Comparison of ENCODE assay signal across 20 cellular contexts in genomic region chr1:170558731-170559130, GRCh38. TPM values are rescaled to one million over a fixed set of nuclear protein-coding genes. Genes with fewer than 3 reads are reported as not detected.
A peak's percentile ranks its signal among the peaks of the same experiment; 100 is the strongest.
DNase-seq lines count a peak whose midpoint lies in the region; ATAC-seq and TF ChIP-seq lines count a peak whose summit lies in the region.
"Had no signal": no experiment of that assay in that cellular context is flagged by ENCODE, and none has a peak within 500 bp of the region (broad histone marks: within the 10 kb centered on the region; RNA-seq: fewer than 3 reads in every experiment).

No MANE protein-coding gene starts in this region.

- H3K4me2 ChIP-seq in SK-N-SH (no peak overlapping the region), hepatocyte (no peak overlapping the region)

- peaks cover 8% of the 10 kb centered on the region for H3K36me3 Mint-ChIP-seq in osteocyte (ENCODE audit: unreplicated experiment)

- H3K9me3 ChIP-seq in SK-N-SH (no peaks in the 10 kb centered on the region), left lung (peaks cover 0 to 22% of the 10 kb centered on the region in 2 donors), hepatocyte (ENCODE audit: low read depth) (no peaks in the 10 kb centered on the region)
- H3K9me3 ChIP-seq: BE2C had no signal

- H3K27me3 Mint-ChIP-seq in osteocyte (ENCODE audit: unreplicated experiment) = no peaks in the 10 kb centered on the region
- H3K27me3 Mint-ChIP-seq: CD4-positive, CD25-positive, alpha-beta regulatory T cell had no signal

- H3K27ac Mint-ChIP-seq in osteocyte (ENCODE audit: unreplicated experiment) = peak overlapping the region; percentile 38
- H3K27ac Mint-ChIP-seq: CD4-positive, CD25-positive, alpha-beta regulatory T cell; CD8-positive, alpha-beta memory T cell had no signal

- no peak for ATAC-seq in SK-N-SH treated with all-trans-retinoic acid at 6 μM for 48 hours
- ATAC-seq in left lung = no peak
- ATAC-seq: GM12878 had no signal

- DNase-seq in SK-N-SH = no peak
- DNase-seq in fibroblast of gingiva (ENCODE audit: low read depth) = peak; percentile 35
- no peak for DNase-seq in osteocyte (ENCODE audit: extremely low spot score, unreplicated experiment)
- DNase-seq in left lung = no peak
- no peak for DNase-seq in GM19238 (ENCODE audit: insufficient read length, low spot score)
- no peak for DNase-seq in hepatocyte (ENCODE audit: low spot score)
- DNase-seq: 8988T; BE2C; C1 segment of cervical spinal cord; CD4-positive, CD25-positive, alpha-beta regulatory T cell; CD8-positive, alpha-beta memory T cell; COR-L47; DMS 273 treated with DMSO at 0.1 percent for 48 hours; DMS53; DND-41; EL; GM23248; HCEC 1CT had no signal

- CTCF ChIA-PET in SK-N-SH (lab: Yijun Ruan, JAX) = no interaction called here

- POLR2A ChIA-PET in SK-N-SH (lab: Yijun Ruan, JAX) = interaction anchor here (0.5 kb wide), 1 partner anchor 831 kb away, joined by 3 read pairs; no protein-coding TSS in a partner anchor

- no peak overlapping the region for H3K27ac ChIP-seq in SK-N-SH (ENCODE audit: low read depth in 2 of 2, low read length in 1 of 2)
- H3K27ac ChIP-seq in left lung = no peak overlapping the region
- no peak overlapping the region for H3K27ac ChIP-seq in hepatocyte
- H3K27ac ChIP-seq: GM23248 had no signal

- peaks cover 13% of the 10 kb centered on the region for H3F3A ChIP-seq in SK-N-SH (replicated peaks; ENCODE audit: insufficient read depth)

- H2AFZ ChIP-seq in SK-N-SH (ENCODE audit: low read depth) (no peak overlapping the region), hepatocyte (no peak overlapping the region)
- H2AFZ ChIP-seq: GM23248 had no signal

- H3K79me2 ChIP-seq in SK-N-SH (ENCODE audit: insufficient read depth) (no peaks in the 10 kb centered on the region), hepatocyte (no peaks in the 10 kb centered on the region)

- no peak overlapping the region for H3K9ac ChIP-seq in SK-N-SH
- H3K9ac ChIP-seq: GM23248 had no signal

- intact Hi-C loops in left lung (cut with DNase I) = no loop called here

- TF ChIP-seq EP300 in SK-N-SH (IDR thresholded peaks at IDR 0.05; ENCODE audit: borderline replicate concordance in 1 of 2, low read depth in 1 of 2, low read length in 1 of 2) = no peak

- H3K9me3 Mint-ChIP-seq in osteocyte (ENCODE audit: unreplicated experiment) = peaks cover 10% of the 10 kb centered on the region

- 37% methylated on average over 5 of the region's 5 CpGs for WGBS in SK-N-SH (ENCODE audit: low lambda C conversion rate)
- 85% methylated on average over 5 of the region's 5 CpGs for WGBS in hepatocyte (ENCODE audit: low lambda C conversion rate, missing lambda C conversion rate)

- H4K20me1 ChIP-seq in SK-N-SH (ENCODE audit: insufficient read depth) (no peaks in the 10 kb centered on the region), hepatocyte (ENCODE audit: insufficient read depth, poor library complexity, severe bottlenecking) (no peaks in the 10 kb centered on the region)

- no peak overlapping the region for H3K4me3 ChIP-seq in SK-N-SH (ENCODE audit: low read depth in 2 of 2, low read length in 1 of 2)
- no peak overlapping the region for H3K4me3 ChIP-seq in left lung
- H3K4me3 ChIP-seq in hepatocyte = no peak overlapping the region
- H3K4me3 ChIP-seq: GM12878, GM23248 had no signal

- H3K36me3 ChIP-seq in SK-N-SH (replicated peaks in 1 of 2; ENCODE audit: control insufficient read depth in 1 of 2, insufficient read depth in 2 of 2, low read length in 1 of 2) = peaks cover under 1 to 13% of the 10 kb centered on the region in 2 experiments
- peaks cover 0 to 6% of the 10 kb centered on the region in 2 donors for H3K36me3 ChIP-seq in left lung
- H3K36me3 ChIP-seq in hepatocyte (replicated peaks; ENCODE audit: insufficient read depth, low read depth) = no peaks in the 10 kb centered on the region
- H3K36me3 ChIP-seq: BE2C had no signal

- H3K27me3 ChIP-seq in SK-N-SH (ENCODE audit: insufficient read depth) = no peaks in the 10 kb centered on the region
- H3K27me3 ChIP-seq in left lung = no peaks in the 10 kb centered on the region
- H3K27me3 ChIP-seq in hepatocyte = no peaks in the 10 kb centered on the region
- H3K27me3 ChIP-seq: BE2C had no signal

- H3K9me2 ChIP-seq in SK-N-SH (no peaks in the 10 kb centered on the region), hepatocyte (replicated peaks; ENCODE audit: insufficient read depth) (no peaks in the 10 kb centered on the region)

- TF ChIP-seq CTCF in SK-N-SH (IDR thresholded peaks at IDR 0.05) (no peak), osteocyte (IDR thresholded peaks at IDR 0.05) (no peak), left lung (IDR thresholded peaks at IDR 0.05) (no peak), hepatocyte (IDR thresholded peaks at IDR 0.05; ENCODE audit: poor library complexity) (no peak)

- TF ChIP-seq RAD21 in SK-N-SH (IDR thresholded peaks at IDR 0.05; ENCODE audit: low read length) = no peak

- peaks cover 8 to 16% of the 10 kb centered on the region in 2 experiments for H3K4me1 ChIP-seq in SK-N-SH (ENCODE audit: control insufficient read depth in 1 of 2, insufficient read depth in 2 of 2, low read depth in 1 of 2, low read length in 1 of 2)
- H3K4me1 ChIP-seq in left lung = peaks cover 5 to 7% of the 10 kb centered on the region in 2 donors
- peaks cover 6% of the 10 kb centered on the region for H3K4me1 ChIP-seq in hepatocyte (ENCODE audit: insufficient read depth)

- no peak overlapping the region for H3K4me3 Mint-ChIP-seq in osteocyte (ENCODE audit: unreplicated experiment)
- H3K4me3 Mint-ChIP-seq: CD4-positive, CD25-positive, alpha-beta regulatory T cell; CD8-positive, alpha-beta memory T cell had no signal

- H3K4me1 Mint-ChIP-seq in osteocyte (ENCODE audit: unreplicated experiment) = peaks cover 52% of the 10 kb centered on the region

TF ChIP-seq in SK-N-SH, 30 proteins besides CTCF, POLR2A, EP300 and RAD21:
- 0 out of 2 replicates have a peak, but pooled peaks have one; percentile 7 for TF ChIP-seq TCF12 (IDR thresholded peaks at IDR 0.05)
- no peak for TF ChIP-seq GABPA (IDR thresholded peaks at IDR 0.05; ENCODE audit: low read depth)
- no peak for TF ChIP-seq NRF1 (IDR thresholded peaks at IDR 0.05; ENCODE audit: low read depth, low read length)
- TF ChIP-seq GATA2 (CRISPR knock-in tag; IDR thresholded peaks at IDR 0.05) = no peak
- no peak for TF ChIP-seq EZH2phosphoT487 (IDR thresholded peaks at IDR 0.05; ENCODE audit: borderline replicate concordance, low read depth)
- no peak for TF ChIP-seq CHD2 (IDR thresholded peaks at IDR 0.05; ENCODE audit: low read length, partially characterized antibody)

TF ChIP-seq in SK-N-SH treated with all-trans-retinoic acid at 6 μM for 48 hours, 23 proteins besides CTCF, POLR2A, EP300 and RAD21:
- TF ChIP-seq ZC3H10 (CRISPR knock-in tag; IDR thresholded peaks at IDR 0.05) = no peak
- no peak for TF ChIP-seq TCF4 (CRISPR knock-in tag; IDR thresholded peaks at IDR 0.05; ENCODE audit: borderline replicate concordance)
- no peak for TF ChIP-seq ISL1 (CRISPR knock-in tag; IDR thresholded peaks at IDR 0.05)
- no peak for TF ChIP-seq ZNF565 (CRISPR knock-in tag; conservative IDR thresholded peaks at IDR 0.05; ENCODE audit: low read depth)
- no peak for TF ChIP-seq PATZ1 (CRISPR knock-in tag; IDR thresholded peaks at IDR 0.05; ENCODE audit: borderline replicate concordance)
- no peak for TF ChIP-seq ZNF8 (CRISPR knock-in tag; IDR thresholded peaks at IDR 0.05)
- no peak for TF ChIP-seq ZFP3 (CRISPR knock-in tag; IDR thresholded peaks at IDR 0.05)
- no peak for TF ChIP-seq CSRNP3 (CRISPR knock-in tag; IDR thresholded peaks at IDR 0.05)
- TF ChIP-seq SNAI2 (CRISPR knock-in tag; IDR thresholded peaks at IDR 0.05) = no peak
- TF ChIP-seq RARB (CRISPR knock-in tag; IDR thresholded peaks at IDR 0.05) = no peak
- TF ChIP-seq CSDC2 (CRISPR knock-in tag; IDR thresholded peaks at IDR 0.05) = no peak
- no peak for TF ChIP-seq OSR1 (CRISPR knock-in tag; IDR thresholded peaks at IDR 0.05)
- no peak for TF ChIP-seq GLIS3 (CRISPR knock-in tag; IDR thresholded peaks at IDR 0.05)
- no peak for TF ChIP-seq TOX (CRISPR knock-in tag; IDR thresholded peaks at IDR 0.05; ENCODE audit: borderline replicate concordance)
- no peak for TF ChIP-seq ARNTL (CRISPR knock-in tag; IDR thresholded peaks at IDR 0.05; ENCODE audit: borderline replicate concordance, low read depth)
- no peak for TF ChIP-seq PPARA (CRISPR knock-in tag; IDR thresholded peaks at IDR 0.05; ENCODE audit: borderline replicate concordance)

RNA-seq across cellular contexts. Expression of gene GORAB, which starts 26.8 kb away (rescaled TPM):
- polyA plus RNA-seq in SK-N-SH (2012; rRNA removed) = 10.5 and 14.3 TPM in 2 replicates
- 8.6 and 8.9 TPM in 2 replicates for polyA plus RNA-seq in SK-N-SH (2012; cell fraction: cytosol; rRNA removed)
- 16.7 and 51.1 TPM in 2 replicates for polyA plus RNA-seq in SK-N-SH (2012; cell fraction: nucleus; rRNA removed)
- 20.8 and 22.2 TPM in 2 replicates for total RNA-seq in osteocyte
- total RNA-seq in left lung = 10 to 100 TPM; 11.1 to 15.5 TPM
- 13.7 and 16.9 TPM in 2 replicates for total RNA-seq in hepatocyte
- 6.7 and 10.9 TPM in 2 replicates for polyA plus RNA-seq in hepatocyte
